8 cellular contexts compared by ENCODE assay signal in the genomic region with DNA sequence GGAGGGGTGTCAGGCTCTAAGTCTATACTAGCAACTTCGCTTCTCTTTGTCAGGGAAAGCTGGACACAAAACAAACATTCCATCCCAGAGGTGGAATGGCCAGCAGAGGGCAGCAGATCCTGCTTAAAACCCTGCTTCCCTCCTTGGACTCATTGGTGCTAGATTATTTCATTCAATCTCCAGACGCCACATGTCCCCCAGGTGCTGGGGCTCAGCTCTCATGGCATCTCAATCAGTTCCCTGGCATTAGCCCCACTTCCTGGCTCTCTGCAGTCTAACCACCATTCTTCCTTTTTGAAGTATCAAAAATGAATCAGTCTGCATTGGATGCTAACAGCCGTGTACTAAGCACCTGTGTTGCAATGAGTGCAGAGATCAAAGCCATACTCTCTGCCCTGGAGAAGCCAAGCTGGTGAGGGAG. TPM values are rescaled to one million over a fixed set of nuclear protein-coding genes. Genes with fewer than 3 reads are reported as not detected.
DNase-seq lines count a peak whose midpoint lies in the region; ATAC-seq and TF ChIP-seq lines count a peak whose summit lies in the region.

No MANE protein-coding gene starts in this region.

- TF ChIP-seq EP300 in suprapubic skin (IDR thresholded peaks at IDR 0.05): no peak

- H3K27ac ChIP-seq in GM23248: no peak overlapping the region
- no peak overlapping the region for H3K27ac ChIP-seq in OCI-LY1 (ENCODE audit: low read depth, low read length, poor library complexity, severe bottlenecking)
- no peak overlapping the region for H3K27ac ChIP-seq in neuronal stem cell (replicated peaks; ENCODE audit: low read length)
- no peak overlapping the region for H3K27ac ChIP-seq in suprapubic skin

- no peak overlapping the region for H2BK120ac ChIP-seq in neuronal stem cell (ENCODE audit: low read depth, low read length)

- H2BK12ac ChIP-seq in neuronal stem cell (ENCODE audit: low read length): no peak overlapping the region

- H3K9me3 ChIP-seq in GM23248 (ENCODE audit: low read depth): no peaks in the 10 kb centered on the region
- H3K9me3 ChIP-seq in OCI-LY1 (ENCODE audit: low read length): no peaks in the 10 kb centered on the region
- no peaks in the 10 kb centered on the region for H3K9me3 ChIP-seq in neuronal stem cell (replicated peaks in 1 of 2; ENCODE audit: control insufficient read depth in 2 of 2, insufficient read depth in 1 of 2, low read depth in 1 of 2, low read length in 2 of 2)
- H3K9me3 ChIP-seq in suprapubic skin: no peaks in the 10 kb centered on the region

- no peaks in the 10 kb centered on the region for H4K20me1 ChIP-seq in GM23248 (ENCODE audit: insufficient read depth)
- no peaks in the 10 kb centered on the region for H4K20me1 ChIP-seq in OCI-LY1 (ENCODE audit: insufficient read depth, low read length)

- H3F3A ChIP-seq in GM23248 (ENCODE audit: insufficient read depth): no peaks in the 10 kb centered on the region
- no peaks in the 10 kb centered on the region for H3F3A ChIP-seq in OCI-LY1 (ENCODE audit: insufficient read depth, low read length)

- peaks cover 22% of the 10 kb centered on the region for H3K27me3 ChIP-seq in GM23248 (replicated peaks; ENCODE audit: insufficient read depth)
- no peaks in the 10 kb centered on the region; the same call in 1 of the 2 replicates for H3K27me3 ChIP-seq in OCI-LY1 (ENCODE audit: insufficient read depth, low read length)
- peaks cover 0 to 8% (median 0%) of the 10 kb centered on the region in 3 experiments for H3K27me3 ChIP-seq in neuronal stem cell (ENCODE audit: control insufficient read depth in 3 of 3, insufficient read depth in 3 of 3, low read depth in 1 of 3, low read length in 3 of 3)
- no peaks in the 10 kb centered on the region for H3K27me3 ChIP-seq in suprapubic skin

- H2AFZ ChIP-seq in GM23248 (no peak overlapping the region), OCI-LY1 (ENCODE audit: low read length) (no peak overlapping the region), neuronal stem cell (ENCODE audit: low read length) (no peak overlapping the region)

- H3K79me2 ChIP-seq in GM23248 (ENCODE audit: insufficient read depth): no peaks in the 10 kb centered on the region
- H3K79me2 ChIP-seq in OCI-LY1 (ENCODE audit: insufficient read depth, low read length): no peaks in the 10 kb centered on the region

- H3K79me1 ChIP-seq in neuronal stem cell (ENCODE audit: low read depth, low read length): no peaks in the 10 kb centered on the region

- no peak overlapping the region for H2BK15ac ChIP-seq in neuronal stem cell (ENCODE audit: low read length)

- no peaks in the 10 kb centered on the region for H3K36me3 ChIP-seq in GM23248 (ENCODE audit: low read depth)
- no peaks in the 10 kb centered on the region for H3K36me3 ChIP-seq in OCI-LY1 (ENCODE audit: insufficient read depth, low read length)
- H3K36me3 ChIP-seq in neuronal stem cell (replicated peaks in 1 of 2; ENCODE audit: control insufficient read depth in 2 of 2, insufficient read depth in 2 of 2, low read length in 2 of 2): no peaks in the 10 kb centered on the region
- no peaks in the 10 kb centered on the region for H3K36me3 ChIP-seq in suprapubic skin

- no peak overlapping the region for H3K9ac ChIP-seq in GM23248
- no peak overlapping the region for H3K9ac ChIP-seq in OCI-LY1 (ENCODE audit: low read length)
- no peak overlapping the region for H3K9ac ChIP-seq in neuronal stem cell (ENCODE audit: low read depth, low read length, poor library complexity)

- H2AK5ac ChIP-seq in neuronal stem cell (ENCODE audit: low read depth, low read length): no peak overlapping the region

- no peak overlapping the region for H2BK5ac ChIP-seq in neuronal stem cell (ENCODE audit: low read length)

- no peaks in the 10 kb centered on the region for H3K9me2 ChIP-seq in GM23248 (ENCODE audit: insufficient read depth)
- H3K9me2 ChIP-seq in OCI-LY1 (ENCODE audit: low read depth, low read length): no peaks in the 10 kb centered on the region

- no peak overlapping the region for H4K91ac ChIP-seq in neuronal stem cell (ENCODE audit: low read depth, low read length, poor library complexity)

- WGBS in GM23248 (ENCODE audit: low coverage in 1 of 2, low lambda C conversion rate in 2 of 2, missing lambda C conversion rate in 2 of 2), 2 experiments: 12 to 18% methylated on average over 3 of the region's 3 CpGs
- WGBS in neuronal stem cell (ENCODE audit: extremely low coverage in 2 of 2, insufficient read length in 2 of 2, insufficient replicate concordance in 1 of 2), 2 donors: no CpG with 5 or more reads among the region's 3 CpGs
- 21% methylated on average over 3 of the region's 3 CpGs for WGBS in suprapubic skin

- H3K4me1 ChIP-seq in GM23248 (ENCODE audit: insufficient read depth): no peaks in the 10 kb centered on the region
- H3K4me1 ChIP-seq in OCI-LY1 (ENCODE audit: insufficient read depth, low read length, severe bottlenecking): no peaks in the 10 kb centered on the region
- peaks cover 0 to 2% of the 10 kb centered on the region in 2 donors for H3K4me1 ChIP-seq in neuronal stem cell (ENCODE audit: control insufficient read depth in 2 of 2, insufficient read depth in 1 of 2, low read depth in 1 of 2, low read length in 2 of 2)
- no peaks in the 10 kb centered on the region for H3K4me1 ChIP-seq in suprapubic skin

- H4K8ac ChIP-seq in neuronal stem cell (ENCODE audit: low read depth, low read length): no peak overlapping the region

- H3K23ac ChIP-seq in neuronal stem cell (ENCODE audit: low read depth, low read length, poor library complexity): no peak overlapping the region

- H3K4me2 ChIP-seq in GM23248 (ENCODE audit: unreplicated experiment) (no peak overlapping the region), OCI-LY1 (ENCODE audit: low read length) (no peak overlapping the region), neuronal stem cell (ENCODE audit: insufficient read depth, low read length, poor library complexity, severe bottlenecking) (no peak overlapping the region)

- H3K18ac ChIP-seq in neuronal stem cell (ENCODE audit: low read length): no peak overlapping the region

- H3K4me3 ChIP-seq in GM23248: no peak overlapping the region
- no peak overlapping the region for H3K4me3 ChIP-seq in OCI-LY1 (ENCODE audit: low read depth, low read length, poor library complexity, severe bottlenecking)
- H3K4me3 ChIP-seq in fibroblast of the aortic adventitia (ENCODE audit: low read depth, low read length): no peak overlapping the region
- no peak overlapping the region for H3K4me3 ChIP-seq in neuronal stem cell (ENCODE audit: low read length in 2 of 2)
- H3K4me3 ChIP-seq in suprapubic skin: no peak overlapping the region

- ATAC-seq in HG03025 (IDR thresholded peaks at IDR 0.05; ENCODE audit: low FRiP score, unreplicated experiment): no peak

- peak; percentile 79 for DNase-seq in AG20443 (ENCODE audit: low spot score)
- peak; percentile 73 for DNase-seq in GM23248
- DNase-seq in activated T-cell treated with anti-CD3 and anti-CD28 coated beads, Interleukin-2, amount 50 U/mL, for 48 hours: peak; percentile 74 to 78
- DNase-seq in fibroblast of the aortic adventitia (ENCODE audit: low read depth): peak; percentile 70
- DNase-seq in neuronal stem cell (ENCODE audit: low spot score): peak; percentile 79
- DNase-seq in suprapubic skin (ENCODE audit: low spot score in 2 of 2): no peak

- TF ChIP-seq POLR2A in suprapubic skin (IDR thresholded peaks at IDR 0.05): no peak

- in situ Hi-C loops in GM23248 (cut with MboI): no loop called here

- TF ChIP-seq CTCF in OCI-LY1 (IDR thresholded peaks at IDR 0.05; ENCODE audit: low read length) (peak; percentile 90), fibroblast of the aortic adventitia (IDR thresholded peaks at IDR 0.05; ENCODE audit: insufficient read depth, low read length) (peak; percentile 88), suprapubic skin (IDR thresholded peaks at IDR 0.05) (peak; percentile 34 to 81)

- H3K4ac ChIP-seq in neuronal stem cell (ENCODE audit: low read length): no peak overlapping the region

- no peak overlapping the region for H3K14ac ChIP-seq in neuronal stem cell (ENCODE audit: low read length)

RNA-seq across cellular contexts. Expression of a gene that starts 8.1 kb away (rescaled TPM):
- total RNA-seq in GM23248 (2014; rRNA removed; shearing (Covaris generic)): not detected in 2 replicates
- not detected in 2 replicates for polyA plus RNA-seq in GM23248 (2016; fragmentation: Nextera tagmentation; extraction: Ambion mirVana)
- total RNA-seq in fibroblast of the aortic adventitia (ENCODE audit: low replicate concordance): not detected in 2 replicates
- polyA plus RNA-seq in neuronal stem cell (2013, experiment 1 of 2): 23.3 TPM
- 25.6 TPM for polyA plus RNA-seq in neuronal stem cell (2013, experiment 2 of 2)
- 10 to 100 TPM in 1 of 4 donors, 1 to 10 TPM in 3; 3.5 to 11.0 (median 5.9) TPM for total RNA-seq in suprapubic skin

RNA-seq across cellular contexts. Expression of a gene that starts 38.2 kb away (rescaled TPM):
- total RNA-seq in GM23248 (2014; rRNA removed; shearing (Covaris generic)): not detected in 2 replicates
- polyA plus RNA-seq in GM23248 (2016; fragmentation: Nextera tagmentation; extraction: Ambion mirVana): not detected in 2 replicates
- total RNA-seq in fibroblast of the aortic adventitia (ENCODE audit: low replicate concordance) (not detected in 2 replicates), suprapubic skin (1 to 10 TPM in 1 of 4 donors, not detected in 3; 1.5 TPM)
- not detected for polyA plus RNA-seq in neuronal stem cell (2013, experiment 1 of 2)
- not detected for polyA plus RNA-seq in neuronal stem cell (2013, experiment 2 of 2)

RNA-seq across cellular contexts. Expression of a gene that starts 47.1 kb away (rescaled TPM):
- total RNA-seq in GM23248 (2014; rRNA removed; shearing (Covaris generic)): not detected in 2 replicates
- polyA plus RNA-seq in GM23248 (2016; fragmentation: Nextera tagmentation; extraction: Ambion mirVana): not detected in 2 replicates
- total RNA-seq in fibroblast of the aortic adventitia (ENCODE audit: low replicate concordance) (2.0 TPM in 1 of 2 replicates, not detected in the other), suprapubic skin (1 to 10 TPM; 1.8 to 4.8 (median 3.9) TPM)
- 3.9 TPM for polyA plus RNA-seq in neuronal stem cell (2013, experiment 1 of 2)
- polyA plus RNA-seq in neuronal stem cell (2013, experiment 2 of 2): 4.1 TPM

RNA-seq across cellular contexts. Expression of a gene that starts 51.6 kb away (rescaled TPM):
- not detected in 2 replicates for total RNA-seq in GM23248 (2014; rRNA removed; shearing (Covaris generic))
- polyA plus RNA-seq in GM23248 (2016; fragmentation: Nextera tagmentation; extraction: Ambion mirVana): not detected in 2 replicates
- total RNA-seq in fibroblast of the aortic adventitia (ENCODE audit: low replicate concordance) (not detected in 2 replicates), suprapubic skin (1,000 to 10,000 TPM; 1,519 to 3,186 (median 2,298) TPM)
- not detected for polyA plus RNA-seq in neuronal stem cell (2013, experiment 1 of 2)
- polyA plus RNA-seq in neuronal stem cell (2013, experiment 2 of 2): not detected

Comparison
In these comparisons a context has a peak if more than half of its experiments do, and no peak if none do; other contexts are left out.
1. DNase-seq: peak in AG20443 (single experiment), GM23248 (single experiment), activated T-cell treated with anti-CD3 and anti-CD28 coated beads, Interleukin-2, amount 50 U/mL, for 48 hours (2 of 2), fibroblast of the aortic adventitia (single experiment) and neuronal stem cell (single experiment); none in suprapubic skin (0 of 2).
2. Peak in every context shown above with its lines, with median percentiles within 50 percentile points of each other: CTCF ChIP-seq.